1 cellular context compared by ENCODE assay signal in the genomic region with DNA sequence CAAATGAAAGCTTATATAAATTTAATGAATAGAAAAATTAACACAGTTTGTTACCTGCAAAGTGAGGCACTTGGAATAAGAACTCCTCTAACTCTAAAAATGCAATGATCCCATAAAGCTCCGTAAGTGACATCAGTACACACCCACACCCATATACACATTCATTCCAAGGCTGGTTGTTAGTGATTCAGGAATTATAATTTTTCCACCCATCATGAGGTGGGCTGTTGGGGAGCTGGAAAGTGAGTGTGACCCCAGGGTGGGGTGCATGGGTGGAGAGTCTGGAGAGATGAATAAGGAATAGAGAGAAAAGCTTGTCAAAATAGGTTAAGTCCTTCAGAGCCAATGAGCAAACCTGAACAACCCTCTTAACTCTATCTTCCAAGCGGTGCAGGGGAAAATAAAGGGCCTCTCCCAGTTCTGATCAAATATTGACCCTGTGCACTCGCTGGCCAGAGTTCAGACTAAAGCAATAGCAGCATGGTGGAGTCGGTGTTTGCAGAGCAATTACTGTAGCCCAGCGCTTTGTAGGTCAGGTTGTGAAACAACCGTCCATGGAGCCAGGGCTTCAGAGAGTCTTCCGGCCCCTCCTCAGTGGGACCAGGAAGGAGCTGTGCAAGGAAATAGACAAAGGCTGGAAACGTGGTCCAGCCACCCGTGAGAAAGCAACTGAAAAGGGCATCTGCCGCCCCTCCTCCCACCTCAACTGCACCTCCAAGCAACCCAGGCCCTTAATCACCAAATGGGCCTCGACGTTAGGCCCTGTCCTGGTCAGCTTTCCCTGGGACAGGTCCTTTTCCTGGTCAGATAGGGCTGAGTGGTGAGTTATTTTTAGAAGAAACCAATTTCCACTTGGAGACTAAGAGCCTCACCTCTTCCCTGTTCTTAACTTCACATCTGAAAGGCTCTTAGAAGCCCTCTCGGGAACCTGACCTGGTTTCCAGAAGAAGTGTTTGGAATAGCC.
TF ChIP-seq lines count a peak whose summit lies in the region.

No MANE protein-coding gene starts in this region.

TF ChIP-seq in SK-N-SH, 30 proteins besides CTCF, POLR2A, EP300 and RAD21 (continued from another document):
- TF ChIP-seq, protein P1, sequence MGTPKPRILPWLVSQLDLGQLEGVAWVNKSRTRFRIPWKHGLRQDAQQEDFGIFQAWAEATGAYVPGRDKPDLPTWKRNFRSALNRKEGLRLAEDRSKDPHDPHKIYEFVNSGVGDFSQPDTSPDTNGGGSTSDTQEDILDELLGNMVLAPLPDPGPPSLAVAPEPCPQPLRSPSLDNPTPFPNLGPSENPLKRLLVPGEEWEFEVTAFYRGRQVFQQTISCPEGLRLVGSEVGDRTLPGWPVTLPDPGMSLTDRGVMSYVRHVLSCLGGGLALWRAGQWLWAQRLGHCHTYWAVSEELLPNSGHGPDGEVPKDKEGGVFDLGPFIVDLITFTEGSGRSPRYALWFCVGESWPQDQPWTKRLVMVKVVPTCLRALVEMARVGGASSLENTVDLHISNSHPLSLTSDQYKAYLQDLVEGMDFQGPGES (IDR thresholded peaks at IDR 0.05; ENCODE audit: low read depth, low read length), result no peak
- TF ChIP-seq TAF1 (IDR thresholded peaks at IDR 0.05; ENCODE audit: borderline replicate concordance, low read depth, low read length) (no peak), FOSL2 (IDR thresholded peaks at IDR 0.05; ENCODE audit: borderline replicate concordance, low read depth) (no peak)
